9 cellular contexts compared by ENCODE assay signal in the genomic region with DNA sequence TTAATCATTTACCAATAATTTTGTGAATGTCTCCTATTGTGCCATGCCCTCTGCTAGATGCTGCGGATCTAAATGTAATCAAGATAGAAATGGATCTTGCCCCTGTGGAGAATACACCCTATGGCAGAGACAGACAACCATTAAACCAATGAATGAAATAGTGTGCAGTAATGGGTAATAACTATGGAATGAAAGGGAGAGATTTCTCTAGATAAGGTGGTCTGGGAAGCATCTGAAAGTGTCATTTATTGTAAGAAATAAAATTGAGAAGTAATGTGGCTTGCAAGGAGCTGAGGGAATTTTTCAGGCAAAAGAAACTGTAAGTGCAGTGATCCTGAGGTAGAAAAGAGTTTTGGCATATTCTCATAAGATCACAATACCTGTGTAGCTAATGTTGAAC.
"Had no signal": no experiment of that assay in that cellular context is flagged by ENCODE, and none has a peak within 500 bp of the region (broad histone marks: within the 10 kb centered on the region; RNA-seq: fewer than 3 reads in every experiment).

No MANE protein-coding gene starts in this region.

- H3K4me2 ChIP-seq: GM23338 had no signal

- H2AFZ ChIP-seq: GM23248, GM23338 had no signal

- DNase-seq: GM23248, GOT3, H7, H9, HCEC 1CT, HFFc6 had no signal

- H3K9ac ChIP-seq: GM23248 had no signal

- H3K4me1 ChIP-seq: HAP-1 had no signal

- ATAC-seq: GM23338, HCT116 had no signal

- H3K9me3 ChIP-seq: HAP-1 had no signal

- H3K27ac ChIP-seq: GM23248 had no signal

- H3K4me3 ChIP-seq: GM23248, GM23338, HAP-1 had no signal

- H3K36me3 ChIP-seq: HAP-1 had no signal
